In genomic region chr16:20868890-20869289, GRCh38 we compare ENCODE assay signal across 9 cellular contexts. TPM values are rescaled to one million over a fixed set of nuclear protein-coding genes. Genes with fewer than 3 reads are reported as not detected.
DNase-seq lines count a peak whose midpoint lies in the region; ATAC-seq and TF ChIP-seq lines count a peak whose summit lies in the region.
"Had no signal": no experiment of that assay in that cellular context is flagged by ENCODE, and none has a peak within 500 bp of the region (broad histone marks: within the 10 kb centered on the region; RNA-seq: fewer than 3 reads in every experiment).

No MANE protein-coding gene starts in this region.

- H3K9me3 ChIP-seq in upper lobe of left lung = no peaks in the 10 kb centered on the region

- ATAC-seq in upper lobe of left lung (ENCODE audit: low FRiP score in 2 of 2) = peak; percentile 85 to 89
- no peak for ATAC-seq in HG03521 (IDR thresholded peaks at IDR 0.05; ENCODE audit: unreplicated experiment)

- no peak for TF ChIP-seq POLR2A in upper lobe of left lung (IDR thresholded peaks at IDR 0.05)

- DNase-seq in NCI-H524 (lab: John Stamatoyannopoulos, UW) = peak; percentile 19 to 44
- no peak for DNase-seq in NCI-H524 treated with DMSO at 0.1 percent for 48 hours (lab: John Stamatoyannopoulos, UW)
- no peak for DNase-seq in epithelial cell of prostate (ENCODE audit: low read depth, low spot score)
- peak; percentile 87 for DNase-seq in medulla oblongata (ENCODE audit: extremely low spot score)
- DNase-seq in upper lobe of left lung = peak; percentile 63 to 90
- DNase-seq in DMS153 (lab: John Stamatoyannopoulos, UW) = no peak
- no peak for DNase-seq in OCI-M1 (lab: John Stamatoyannopoulos, UW)
- DNase-seq: NCI-H1930 had no signal

- H3K27ac ChIP-seq in epithelial cell of prostate = peak overlapping the region; percentile 31
- H3K27ac ChIP-seq in upper lobe of left lung = peak overlapping the region; percentile 3 to 62 (median 26)

- TF ChIP-seq EP300 in upper lobe of left lung (IDR thresholded peaks at IDR 0.05) = no peak

- no peaks in the 10 kb centered on the region for H3K27me3 ChIP-seq in upper lobe of left lung

- no peak for TF ChIP-seq CTCF in upper lobe of left lung (IDR thresholded peaks at IDR 0.05)

- H3K4me1 ChIP-seq in upper lobe of left lung = peaks cover 39 to 63% (median 52%) of the 10 kb centered on the region in 4 donors

- 10 to 38% methylated on average over 2 to 3 of the region's 3 CpGs for WGBS in upper lobe of left lung, 2 donors

- no peaks in the 10 kb centered on the region for H3K36me3 ChIP-seq in upper lobe of left lung

- H3K4me3 ChIP-seq in upper lobe of left lung = peak overlapping the region in 1 of 4 donors; percentile 20

RNA-seq across cellular contexts. Expression of gene DCUN1D3, which starts 31.3 kb away (rescaled TPM):
- total RNA-seq in upper lobe of left lung = 10 to 100 TPM in 5 of 6 donors, 1 to 10 TPM in 1; 7.2 to 33.0 (median 19.3) TPM

RNA-seq across cellular contexts. Expression of gene LYRM1, which starts 31.7 kb away (rescaled TPM):
- total RNA-seq in upper lobe of left lung = 10 to 100 TPM in 5 of 6 donors, 1 to 10 TPM in 1; 6.8 to 34.4 (median 22.3) TPM

Comparison
In these comparisons a context has a peak if more than half of its experiments do, and no peak if none do; other contexts are left out.
1. DNase-seq: peak in NCI-H524 (2 of 2), medulla oblongata (single experiment) and upper lobe of left lung (2 of 2); none in NCI-H524 treated with DMSO at 0.1 percent for 48 hours (single experiment), epithelial cell of prostate (single experiment), DMS153 (single experiment) and OCI-M1 (single experiment).